ENCODE assay signal across 10 cellular contexts in the genomic region with DNA sequence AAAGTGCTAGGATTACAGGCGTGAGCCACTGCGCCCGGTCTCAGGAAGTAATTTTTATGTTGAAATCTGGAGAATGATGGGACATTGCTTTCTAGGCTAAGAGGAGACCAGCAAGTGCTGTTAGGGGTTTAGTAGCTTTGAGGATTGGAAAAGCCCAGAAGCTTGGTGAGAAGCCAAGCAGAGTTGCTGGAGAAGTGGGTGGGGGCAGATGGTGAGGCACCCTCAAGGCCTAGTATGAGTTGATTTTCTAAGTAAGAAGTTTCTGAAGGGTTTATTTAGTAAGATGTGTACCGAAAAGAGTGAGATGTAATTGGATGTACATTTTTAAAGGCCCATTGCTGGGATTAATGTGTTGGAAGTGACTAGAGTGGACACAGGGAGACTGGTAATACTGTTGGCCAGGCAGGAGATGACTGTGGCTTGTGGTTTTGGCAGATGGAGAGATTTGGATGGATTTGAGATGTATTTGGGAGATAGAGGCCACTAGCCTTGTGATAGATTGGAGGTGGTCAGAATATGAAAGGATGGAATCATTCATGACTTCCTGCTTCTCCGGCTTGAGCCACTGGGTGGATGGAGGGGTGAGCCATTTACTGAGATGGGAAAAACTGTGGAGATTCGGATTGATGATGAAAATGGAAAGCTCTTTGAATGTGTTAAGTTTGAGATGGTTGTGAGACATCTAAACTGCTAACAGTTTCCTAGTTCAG. TPM values are rescaled to one million over a fixed set of nuclear protein-coding genes. Genes with fewer than 3 reads are reported as not detected.
A peak's percentile ranks its signal among the peaks of the same experiment; 100 is the strongest.
DNase-seq lines count a peak whose midpoint lies in the region; ATAC-seq, FAIRE-seq and TF ChIP-seq lines count a peak whose summit lies in the region.
"Had no signal": no experiment of that assay in that cellular context is flagged by ENCODE, and none has a peak within 500 bp of the region (broad histone marks: within the 10 kb centered on the region; RNA-seq: fewer than 3 reads in every experiment).

No MANE protein-coding gene starts in this region.

- WGBS in K562 (ENCODE audit: insufficient coverage, low coverage, missing lambda C conversion rate), result 39% methylated on average over 6 of the region's 6 CpGs

- TF ChIP-seq POLR2A in K562 (conservative IDR thresholded peaks at IDR 0.05), result no peak

- no peak for TF ChIP-seq CTCF in PC-3 (conservative IDR thresholded peaks at IDR 0.05; ENCODE audit: low read depth, low read length)
- no peak for TF ChIP-seq CTCF in K562 (IDR thresholded peaks at IDR 0.05 in 2 of 3, conservative IDR thresholded peaks at IDR 0.05 in 1 of 3; ENCODE audit: insufficient read depth in 2 of 3, low read depth in 1 of 3, low read length in 3 of 3)

- no peaks in the 10 kb centered on the region for H4K20me1 ChIP-seq in PC-3 (ENCODE audit: low read length)
- H4K20me1 ChIP-seq in K562 (replicated peaks; ENCODE audit: control insufficient read depth, insufficient read depth, low read length), result no peaks in the 10 kb centered on the region

- H3K4me2 ChIP-seq in PC-3 (ENCODE audit: low read length) (peak overlapping the region; percentile 26), K562 (ENCODE audit: insufficient read depth, low read length) (no peak overlapping the region)

- TF ChIP-seq RAD21 in K562 (CRISPR knock-in tag; conservative IDR thresholded peaks at IDR 0.05 in 1 of 2, IDR thresholded peaks at IDR 0.05 in 1 of 2), result no peak; a peak in 1 of 4 replicates

- no peaks in the 10 kb centered on the region for H3K9me2 ChIP-seq in PC-3 (replicated peaks; ENCODE audit: low read length)

- no peak overlapping the region for H3K9ac ChIP-seq in PC-3 (ENCODE audit: low read length)
- no peak overlapping the region for H3K9ac ChIP-seq in K562 (ENCODE audit: insufficient read depth in 1 of 2, low read depth in 2 of 2, low read length in 2 of 2)

- H3K4me3 ChIP-seq in PC-3 (ENCODE audit: low read length), result peak overlapping the region; percentile 1; the same call in 1 of the 2 replicates
- no peak overlapping the region for H3K4me3 ChIP-seq in K562

- no peaks in the 10 kb centered on the region for H3K27me3 ChIP-seq in PC-3 (ENCODE audit: low read length)
- H3K27me3 ChIP-seq in K562 (ENCODE audit: control insufficient read depth in 2 of 2, insufficient read depth in 2 of 2, low read length in 2 of 2), result no peaks in the 10 kb centered on the region

- in situ Hi-C loops in K562 (cut with MboI), result no loop called here

- ATAC-seq in PC-3 (peak; percentile 11), K562 (no peak), HG02973 (IDR thresholded peaks at IDR 0.05; ENCODE audit: unreplicated experiment) (no peak)

- H3K27ac ChIP-seq in PC-3 (ENCODE audit: low read length) (0 out of 2 replicates have a peak overlapping the region, but pooled peaks have one; percentile 13), K562 (ENCODE audit: extremely low read depth, low read depth, low read length) (no peak overlapping the region)

- H3K36me3 ChIP-seq in PC-3 (ENCODE audit: low read depth, low read length) (0 out of 2 replicates have a peak, but pooled peaks cover 3% of the 10 kb centered on the region), K562 (ENCODE audit: control insufficient read depth, insufficient read depth, low read length) (no peaks in the 10 kb centered on the region)

- 0 out of 2 replicates have a peak overlapping the region, but pooled peaks have one; percentile 0 for H2AFZ ChIP-seq in PC-3 (ENCODE audit: low read length)
- no peak overlapping the region for H2AFZ ChIP-seq in K562 (ENCODE audit: low read depth, low read length)

- intact Hi-C loops in PC-3 (cut with micrococcal nuclease), result loop anchor here (5.0 kb wide), 1 partner anchor 69 kb away; no protein-coding TSS in a partner anchor
- intact Hi-C loops in K562 (cut with micrococcal nuclease), result no loop called here

- POLR2A ChIA-PET in PC-3 (lab: Charles Lee; ENCODE audit: unreplicated experiment) (no interaction called here), K562 (lab: Yijun Ruan, JAX) (interaction anchor here (1.8 kb wide), 1 partner anchor 9 kb away, joined by 4 read pairs; no protein-coding TSS in a partner anchor)

- CTCF ChIA-PET in PC-3 (lab: Charles Lee) (no interaction called here), K562 (lab: Yijun Ruan, JAX; ENCODE audit: low intra/inter-chr PET ratio) (no interaction called here)

- peaks cover 31% of the 10 kb centered on the region for H3K4me1 ChIP-seq in PC-3 (ENCODE audit: insufficient read depth, low read length)
- peaks cover 0 to 4% of the 10 kb centered on the region in 2 experiments; a peak in 1 of 5 replicates for H3K4me1 ChIP-seq in K562 (replicated peaks in 1 of 2; ENCODE audit: control insufficient read depth in 2 of 2, insufficient read depth in 2 of 2, low read length in 2 of 2)

- peak; percentile 61 for DNase-seq in stimulated activated CD4-positive, alpha-beta T cell treated with anti-CD3 and anti-CD28 coated beads, Interleukin-1b, Interleukin-23, amount 100 ng/mL, for 48 hours
- no peak for DNase-seq in stimulated activated CD4-positive, alpha-beta T cell treated with anti-CD3 and anti-CD28 coated beads, Interleukin-12 subunit alpha, Interleukin-12 subunit beta, amount 100 ng/mL, for 4 hours
- DNase-seq in PC-3 (peak; percentile 79), K562 (ENCODE audit: extremely low read depth in 1 of 4, low spot score in 3 of 4) (no peak), stromal cell of bone marrow (ENCODE audit: low read depth) (peak; percentile 78), T-helper 9 cell (no peak), OCI-M2 (lab: John Stamatoyannopoulos, UW; ENCODE audit: unreplicated experiment) (no peak)
- DNase-seq: activated B cell treated with CpG ODN at 0.5 μM for 24 hours; NK-92 treated with Interleukin-12 subunit alpha and Interleukin-12 subunit beta, amount 100 ng/mL, for 24 hours had no signal

- TF ChIP-seq EP300 in K562 (IDR thresholded peaks at IDR 0.05; ENCODE audit: low read length), result no peak

- H3K9me3 ChIP-seq in PC-3 (ENCODE audit: low read length) (no peaks in the 10 kb centered on the region), K562 (replicated peaks; ENCODE audit: control insufficient read depth, insufficient read depth, low read depth, low read length) (no peaks in the 10 kb centered on the region)

- no TSS peak for BruUV-seq in PC-3 (replicated peaks; lab: Mats Ljungman, UMichigan)
- BruUV-seq in K562 (replicated peaks; lab: Mats Ljungman, UMichigan), result no TSS peak

- no peaks in the 10 kb centered on the region for H3K9me1 ChIP-seq in K562 (ENCODE audit: control insufficient read depth, insufficient read depth, low read length)

- no peak for FAIRE-seq in K562 (lab: Jason Lieb, UNC)

- peaks cover 20% of the 10 kb centered on the region for H3K79me2 ChIP-seq in PC-3 (ENCODE audit: low read length)
- no peaks in the 10 kb centered on the region for H3K79me2 ChIP-seq in K562 (ENCODE audit: control insufficient read depth, insufficient read depth, low read length)

- H3F3A ChIP-seq in PC-3 (ENCODE audit: low read length, unreplicated experiment), result peaks cover 3% of the 10 kb centered on the region

RNA-seq across cellular contexts. Expression of a gene that starts 2.3 kb away (rescaled TPM):
- total RNA-seq in PC-3 (2014; rRNA removed) (10.6 and 14.9 TPM in 2 replicates), K562 (2014; rRNA removed) (6.8 and 8.1 TPM in 2 replicates), K562 (2014; rRNA removed; fragmentation: Illumina TruSeq; extraction: Trizol) (5.8 and 7.8 TPM in 2 replicates), K562 (2015; rRNA removed; fragmentation: Illumina TruSeq; extraction: Trizol) (6.6 and 7.2 TPM in 2 replicates), K562 (2021) (5.9 and 9.3 TPM in 2 replicates)
- total RNA-seq in K562 (2011; cell fraction: chromatin; rRNA removed; ENCODE audit: low replicate concordance), result 10.4 and 19.6 TPM in 2 replicates
- total RNA-seq in K562 (2011; cell fraction: nucleolus; rRNA removed), result 4.2 and 11.6 TPM in 2 replicates
- total RNA-seq in K562 (2011; cell fraction: nucleoplasm; rRNA removed), result 9.2 and 15.8 TPM in 2 replicates
- polyA plus RNA-seq in K562 (2011; rRNA removed) (6.5 and 17.4 TPM in 2 replicates), K562 (2014; fragmentation: Illumina TruSeq; extraction: Trizol) (6.7 and 7.9 TPM in 2 replicates), K562 (2014; fragmentation: Nextera tagmentation; extraction: Ambion mirVana) (10 to 100 TPM in 1 of 2 experiments, 1 to 10 TPM in 1; 9.2 to 10.0 TPM), K562 (2014; rRNA removed) (5.5 and 8.6 TPM in 2 replicates)
- 8.4 and 9.0 TPM in 2 replicates for polyA plus RNA-seq in K562 (2011; cell fraction: cytosol; rRNA removed)
- 6.5 and 10.0 TPM in 2 replicates for polyA plus RNA-seq in K562 (2011; cell fraction: nucleus; rRNA removed)
- 5.6 and 11.3 TPM in 2 replicates for polyA plus RNA-seq in K562 (2012)
- 11.1 and 19.8 TPM in 2 replicates for polyA minus RNA-seq in K562 (2011; rRNA and poly(A)+ RNA removed)
- polyA minus RNA-seq in K562 (2011; cell fraction: cytosol; rRNA and poly(A)+ RNA removed), result 3.4 and 5.7 TPM in 2 replicates
- 7.3 and 14.5 TPM in 2 replicates for polyA minus RNA-seq in K562 (2011; cell fraction: nucleus; rRNA and poly(A)+ RNA removed)

RNA-seq across cellular contexts. Expression of a gene that starts 4.2 kb away (rescaled TPM):
- total RNA-seq in PC-3 (2014; rRNA removed), result 8.2 and 10.4 TPM in 2 replicates
- total RNA-seq in K562 (2011; cell fraction: chromatin; rRNA removed; ENCODE audit: low replicate concordance), result 2.8 and 8.4 TPM in 2 replicates
- 1.4 and 2.3 TPM in 2 replicates for total RNA-seq in K562 (2011; cell fraction: nucleolus; rRNA removed)
- total RNA-seq in K562 (2011; cell fraction: nucleoplasm; rRNA removed), result 2.6 and 4.2 TPM in 2 replicates
- 2.3 TPM in 2 replicates for total RNA-seq in K562 (2014; rRNA removed)
- total RNA-seq in K562 (2014; rRNA removed; fragmentation: Illumina TruSeq; extraction: Trizol), result 3.7 and 4.1 TPM in 2 replicates
- 4.5 and 4.6 TPM in 2 replicates for total RNA-seq in K562 (2015; rRNA removed; fragmentation: Illumina TruSeq; extraction: Trizol)
- 3.2 and 3.5 TPM in 2 replicates for total RNA-seq in K562 (2021)
- 0.91 and 1.7 TPM in 2 replicates for polyA plus RNA-seq in K562 (2011; rRNA removed)
- 0.49 and 0.63 TPM in 2 replicates for polyA plus RNA-seq in K562 (2011; cell fraction: cytosol; rRNA removed)
- 1.6 and 2.9 TPM in 2 replicates for polyA plus RNA-seq in K562 (2011; cell fraction: nucleus; rRNA removed)
- 3.2 and 4.6 TPM in 2 replicates for polyA plus RNA-seq in K562 (2012)
- 3.4 and 3.7 TPM in 2 replicates for polyA plus RNA-seq in K562 (2014; fragmentation: Illumina TruSeq; extraction: Trizol)
- under 1 TPM; 0.41 to 0.69 TPM for polyA plus RNA-seq in K562 (2014; fragmentation: Nextera tagmentation; extraction: Ambion mirVana)
- polyA plus RNA-seq in K562 (2014; rRNA removed), result 1.7 and 2.5 TPM in 2 replicates
- 1.7 and 2.0 TPM in 2 replicates for polyA minus RNA-seq in K562 (2011; rRNA and poly(A)+ RNA removed)
- polyA minus RNA-seq in K562 (2011; cell fraction: cytosol; rRNA and poly(A)+ RNA removed), result 1.0 and 2.2 TPM in 2 replicates
- 2.3 TPM in 2 replicates for polyA minus RNA-seq in K562 (2011; cell fraction: nucleus; rRNA and poly(A)+ RNA removed)

Comparison
In these comparisons a context has a peak if more than half of its experiments do, and no peak if none do; other contexts are left out.
1. DNase-seq: peak in stimulated activated CD4-positive, alpha-beta T cell treated with anti-CD3 and anti-CD28 coated beads, Interleukin-1b, Interleukin-23, amount 100 ng/mL, for 48 hours (single experiment), PC-3 (single experiment) and stromal cell of bone marrow (single experiment); none in stimulated activated CD4-positive, alpha-beta T cell treated with anti-CD3 and anti-CD28 coated beads, Interleukin-12 subunit alpha, Interleukin-12 subunit beta, amount 100 ng/mL, for 4 hours (single experiment), K562 (0 of 4), T-helper 9 cell (single experiment) and OCI-M2 (single experiment).